ENCODE assay signal across 9 cellular contexts in genomic region chr17:76238847-76239537, GRCh38. TPM values are rescaled to one million over a fixed set of nuclear protein-coding genes. Genes with fewer than 3 reads are reported as not detected.
DNase-seq lines count a peak whose midpoint lies in the region; ATAC-seq, FAIRE-seq and TF ChIP-seq lines count a peak whose summit lies in the region.
"Had no signal": no experiment of that assay in that cellular context is flagged by ENCODE, and none has a peak within 500 bp of the region (broad histone marks: within the 10 kb centered on the region; RNA-seq: fewer than 3 reads in every experiment).

No MANE protein-coding gene starts in this region.

- H3K9ac ChIP-seq in PC-3 (ENCODE audit: low read length) (no peak overlapping the region), duodenal mucosa (ENCODE audit: low read depth in 1 of 2, low read length in 2 of 2) (peak overlapping the region in 1 of 2 donors; percentile 62)

- no peaks in the 10 kb centered on the region for H3K79me2 ChIP-seq in PC-3 (ENCODE audit: low read length)

- no peak for TF ChIP-seq CTCF in PC-3 (conservative IDR thresholded peaks at IDR 0.05; ENCODE audit: low read depth, low read length)
- no peak for TF ChIP-seq CTCF in psoas muscle (IDR thresholded peaks at IDR 0.05)

- CTCF ChIA-PET in PC-3 (lab: Charles Lee), result interaction anchor here (0.6 to 1.1 kb wide), 2 partner anchors 59 to 109 kb away, joined by 5 to 10 read pairs; no protein-coding TSS in a partner anchor

- TF ChIP-seq POLR2A in GM12892 (IDR thresholded peaks at IDR 0.05; ENCODE audit: low read depth, low read length), result no peak

- peak; percentile 21 for FAIRE-seq in GM12892 (lab: Jason Lieb, UNC)

- DNase-seq in GM12892 (ENCODE audit: insufficient read length) (no peak), PC-3 (no peak), psoas muscle (no peak), NOMO-1 treated with DMSO at 0.1 percent for 48 hours (lab: John Stamatoyannopoulos, UW; ENCODE audit: unreplicated experiment) (no peak)
- DNase-seq: activated CD8-positive, alpha-beta memory T cell treated with anti-CD3 and anti-CD28 coated beads, Interleukin-2, amount 50 U/mL, for 4 hours; dermis blood vessel endothelial cell had no signal

- WGBS in psoas muscle, 3 donors, result 29 to 58% (median 35%) methylated on average over 11 of the region's 11 CpGs

- no peak overlapping the region for H3K4me2 ChIP-seq in PC-3 (ENCODE audit: low read length)

- ATAC-seq in PC-3 (no peak), psoas muscle (no peak), HG03135 (IDR thresholded peaks at IDR 0.05; ENCODE audit: unreplicated experiment) (no peak), GM18517 (IDR thresholded peaks at IDR 0.05; ENCODE audit: unreplicated experiment) (no peak)

- H3K4me1 ChIP-seq in PC-3 (ENCODE audit: insufficient read depth, low read length), result peaks cover 22% of the 10 kb centered on the region; the same call in 1 of the 2 replicates
- peaks cover 7 to 20% of the 10 kb centered on the region in 2 donors for H3K4me1 ChIP-seq in duodenal mucosa (ENCODE audit: control insufficient read depth in 1 of 2, insufficient read depth in 2 of 2, low read length in 2 of 2)
- H3K4me1 ChIP-seq in psoas muscle, result peaks cover 35% of the 10 kb centered on the region

- POLR2A ChIA-PET in PC-3 (lab: Charles Lee; ENCODE audit: unreplicated experiment), result interaction anchor here (0.6 kb wide), 1 partner anchor 26 kb away, joined by 3 read pairs; the partner anchor contains the start of gene UBALD2

- H3K4me3 ChIP-seq in PC-3 (ENCODE audit: low read length) (no peak overlapping the region), duodenal mucosa (ENCODE audit: low read depth in 1 of 2, low read length in 2 of 2) (peak overlapping the region; percentile 58 to 69), psoas muscle (peak overlapping the region; percentile 76)

- H3K9me3 ChIP-seq in PC-3 (ENCODE audit: low read length), result no peaks in the 10 kb centered on the region
- no peaks in the 10 kb centered on the region for H3K9me3 ChIP-seq in duodenal mucosa (ENCODE audit: control insufficient read depth in 1 of 2, low read length in 2 of 2)
- H3K9me3 ChIP-seq in psoas muscle, result no peaks in the 10 kb centered on the region

- H4K20me1 ChIP-seq in PC-3 (ENCODE audit: low read length), result no peaks in the 10 kb centered on the region

- no peak overlapping the region for H2AFZ ChIP-seq in PC-3 (ENCODE audit: low read length)

- intact Hi-C loops in PC-3 (cut with micrococcal nuclease), result no loop called here
- intact Hi-C loops in psoas muscle (cut with DNase I), result no loop called here

- no peaks in the 10 kb centered on the region for H3K36me3 ChIP-seq in PC-3 (ENCODE audit: low read depth, low read length)
- no peaks in the 10 kb centered on the region for H3K36me3 ChIP-seq in duodenal mucosa (ENCODE audit: control insufficient read depth in 1 of 2, insufficient read depth in 2 of 2, low read length in 2 of 2)
- no peaks in the 10 kb centered on the region for H3K36me3 ChIP-seq in psoas muscle (ENCODE audit: insufficient read depth in 1 of 2, low read depth in 1 of 2)

- no peaks in the 10 kb centered on the region for H3K9me2 ChIP-seq in PC-3 (replicated peaks; ENCODE audit: low read length)

- H3K27me3 ChIP-seq in PC-3 (ENCODE audit: low read length) (no peaks in the 10 kb centered on the region), duodenal mucosa (ENCODE audit: control insufficient read depth in 1 of 2, insufficient read depth in 2 of 2, low read length in 2 of 2) (no peaks in the 10 kb centered on the region), psoas muscle (ENCODE audit: insufficient read depth in 3 of 3, low read length in 2 of 3) (no peaks in the 10 kb centered on the region)

- BruUV-seq in PC-3 (replicated peaks; lab: Mats Ljungman, UMichigan), result TSS peak; percentile 36

- no peaks in the 10 kb centered on the region for H3F3A ChIP-seq in PC-3 (ENCODE audit: low read length, unreplicated experiment)

- no peak overlapping the region for H3K27ac ChIP-seq in PC-3 (ENCODE audit: low read length)
- H3K27ac ChIP-seq in duodenal mucosa (ENCODE audit: low read depth, low read length), result no peak overlapping the region
- peak overlapping the region; percentile 89 for H3K27ac ChIP-seq in psoas muscle

RNA-seq across cellular contexts. Expression of gene RNF157, which starts 1.3 kb away (rescaled TPM):
- polyA plus RNA-seq in GM12892 (2012; ENCODE audit: missing spikeins), result 4.6 TPM
- 7.3 and 7.4 TPM in 2 replicates for total RNA-seq in PC-3 (2014; rRNA removed)
- total RNA-seq in psoas muscle, result 10 to 100 TPM; 35.0 to 76.5 (median 60.0) TPM
- polyA plus RNA-seq in psoas muscle, result 10 to 100 TPM; 14.9 to 90.1 (median 73.9) TPM

RNA-seq across cellular contexts. Expression of gene UBALD2, which starts 26.2 kb away (rescaled TPM):
- polyA plus RNA-seq in GM12892 (2012; ENCODE audit: missing spikeins), result 48.7 TPM
- total RNA-seq in PC-3 (2014; rRNA removed) (59.5 and 63.5 TPM in 2 replicates), psoas muscle (100 to 1,000 TPM in 3 of 4 donors, 10 to 100 TPM in 1; 55.2 to 414 (median 183) TPM)
- 100 to 1,000 TPM in 2 of 3 donors, 10 to 100 TPM in 1; 68.2 to 145 (median 120) TPM for polyA plus RNA-seq in psoas muscle
